ENCODE assay signal across 11 cellular contexts in the genomic region with DNA sequence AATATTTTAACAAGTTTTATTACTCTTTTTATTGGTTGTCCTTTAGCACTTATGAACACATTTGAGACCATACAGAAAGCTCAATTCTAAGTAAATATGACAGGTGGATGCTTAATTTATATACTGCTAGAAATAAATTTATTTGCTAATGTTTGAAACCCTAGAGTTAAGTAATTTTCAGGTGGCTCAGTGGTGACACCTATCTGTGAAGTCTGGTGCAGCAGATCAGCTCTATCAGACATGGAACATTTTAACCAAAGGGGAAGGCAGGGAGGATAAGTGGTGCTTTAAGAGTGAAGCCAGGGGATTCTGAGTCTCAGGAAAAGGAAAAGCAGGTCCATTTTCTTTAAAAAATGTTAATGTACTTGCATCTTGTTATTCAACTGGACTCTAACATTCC.
A peak's percentile ranks its signal among the peaks of the same experiment; 100 is the strongest.
DNase-seq lines count a peak whose midpoint lies in the region; ATAC-seq and TF ChIP-seq lines count a peak whose summit lies in the region.
"Had no signal": no experiment of that assay in that cellular context is flagged by ENCODE, and none has a peak within 500 bp of the region (broad histone marks: within the 10 kb centered on the region; RNA-seq: fewer than 3 reads in every experiment).

No MANE protein-coding gene starts in this region.

- TF ChIP-seq CTCF in AG04449 (IDR thresholded peaks at IDR 0.05; ENCODE audit: insufficient read depth, low read length, missing control alignments) (peak; percentile 21), DOHH2 (IDR thresholded peaks at IDR 0.05; ENCODE audit: low read depth, low read length, poor library complexity, severe bottlenecking) (peak; percentile 60), PC-3 (conservative IDR thresholded peaks at IDR 0.05; ENCODE audit: low read depth, low read length) (peak; percentile 83), fibroblast of the aortic adventitia (IDR thresholded peaks at IDR 0.05; ENCODE audit: insufficient read depth, low read length) (peak; percentile 57)

- H3K4me2 ChIP-seq in DOHH2 (ENCODE audit: low read length) (no peak overlapping the region), PC-3 (ENCODE audit: low read length) (no peak overlapping the region)

- POLR2A ChIA-PET in AG04449 (lab: Yijun Ruan, JAX) (no interaction called here), PC-3 (lab: Charles Lee; ENCODE audit: unreplicated experiment) (no interaction called here)

- no peak overlapping the region for H2AFZ ChIP-seq in PC-3 (ENCODE audit: low read length)

- CTCF ChIA-PET in AG04449 (lab: Yijun Ruan, JAX) (interaction anchor here (1.0 to 6.0 kb wide), 5 partner anchors 9 to 195 kb away, joined by 3 to 51 read pairs (median 4); no protein-coding TSS in a partner anchor), PC-3 (lab: Charles Lee) (interaction anchor here (0.8 kb wide), 1 partner anchor 195 kb away, joined by 6 read pairs; no protein-coding TSS in a partner anchor)

- no peak overlapping the region for H3K9ac ChIP-seq in PC-3 (ENCODE audit: low read length)

- H3F3A ChIP-seq in DOHH2 (ENCODE audit: control insufficient read depth, insufficient read depth) = no peaks in the 10 kb centered on the region
- no peaks in the 10 kb centered on the region for H3F3A ChIP-seq in PC-3 (ENCODE audit: low read length, unreplicated experiment)

- H3K9me2 ChIP-seq in DOHH2 (replicated peaks; ENCODE audit: control insufficient read depth, low read length) = no peaks in the 10 kb centered on the region
- H3K9me2 ChIP-seq in PC-3 (replicated peaks; ENCODE audit: low read length) = no peaks in the 10 kb centered on the region

- H4K20me1 ChIP-seq in DOHH2 (ENCODE audit: control insufficient read depth, insufficient read depth, low read depth, low read length) (no peaks in the 10 kb centered on the region), PC-3 (ENCODE audit: low read length) (no peaks in the 10 kb centered on the region)

- H3K79me2 ChIP-seq in DOHH2 (ENCODE audit: control insufficient read depth, low read length) (no peaks in the 10 kb centered on the region), PC-3 (ENCODE audit: low read length) (no peaks in the 10 kb centered on the region)

- H3K4me3 ChIP-seq in AG04449 (ENCODE audit: low read depth, low read length) = no peak overlapping the region
- H3K4me3 ChIP-seq in DOHH2 (ENCODE audit: low read length) = no peak overlapping the region
- H3K4me3 ChIP-seq in PC-3 (ENCODE audit: low read length) = no peak overlapping the region
- no peak overlapping the region for H3K4me3 ChIP-seq in fibroblast of the aortic adventitia (ENCODE audit: low read depth, low read length)
- H3K4me3 ChIP-seq: lung had no signal

- H3K36me3 ChIP-seq in DOHH2 (ENCODE audit: control insufficient read depth, low read length) (no peaks in the 10 kb centered on the region), PC-3 (ENCODE audit: low read depth, low read length) (no peaks in the 10 kb centered on the region)

- H3K27me3 ChIP-seq in DOHH2 (ENCODE audit: control insufficient read depth, low read length) (peaks cover 5% of the 10 kb centered on the region; the same call in 1 of the 2 replicates), PC-3 (ENCODE audit: low read length) (peaks cover 71% of the 10 kb centered on the region)

- H3K9me3 ChIP-seq in DOHH2 (ENCODE audit: control insufficient read depth, insufficient read depth, low read length) (peaks cover 12% of the 10 kb centered on the region; the same call in 1 of the 2 replicates), PC-3 (ENCODE audit: low read length) (no peaks in the 10 kb centered on the region)

- H3K27ac ChIP-seq in DOHH2 (ENCODE audit: low read depth, low read length) = no peak overlapping the region
- no peak overlapping the region for H3K27ac ChIP-seq in PC-3 (ENCODE audit: low read length)

- BruUV-seq in PC-3 (replicated peaks; lab: Mats Ljungman, UMichigan) = no TSS peak

- DNase-seq in AG04449 (ENCODE audit: low read depth, low spot score) (no peak), PC-3 (peak; percentile 56), fibroblast of the aortic adventitia (ENCODE audit: low read depth) (peak; percentile 15), H4 (ENCODE audit: low spot score) (no peak), LoVo (ENCODE audit: low spot score) (no peak)
- DNase-seq: cortex of kidney had no signal

- intact Hi-C loops in PC-3 (cut with micrococcal nuclease) = no loop called here

- ATAC-seq in PC-3 (0 out of 2 replicates have a peak, but pooled peaks have one; percentile 42), GM21576 (IDR thresholded peaks at IDR 0.05; ENCODE audit: unreplicated experiment) (no peak), GM21619 (IDR thresholded peaks at IDR 0.05; ENCODE audit: unreplicated experiment) (no peak)
- ATAC-seq: activated CD4-positive, CD25-positive, alpha-beta regulatory T cell treated with anti-CD3 and anti-CD28 coated beads, Interleukin-2, amount 50 U/mL, for 24 hours had no signal

- no peaks in the 10 kb centered on the region for H3K4me1 ChIP-seq in DOHH2 (ENCODE audit: control insufficient read depth, low read length)
- H3K4me1 ChIP-seq in PC-3 (ENCODE audit: insufficient read depth, low read length) = no peaks in the 10 kb centered on the region

Comparison
In these comparisons a context has a peak if more than half of its experiments do, and no peak if none do; other contexts are left out.
1. DNase-seq: peak in PC-3 (single experiment) and fibroblast of the aortic adventitia (single experiment); none in AG04449 (single experiment), H4 (single experiment) and LoVo (single experiment).
2. CTCF ChIP-seq: peak in every context shown above with its lines; median percentile 83 in PC-3; 60 in DOHH2; 57 in fibroblast of the aortic adventitia; 21 in AG04449.